Comparison of ENCODE assay signal across 1 cellular context in the genomic region with DNA sequence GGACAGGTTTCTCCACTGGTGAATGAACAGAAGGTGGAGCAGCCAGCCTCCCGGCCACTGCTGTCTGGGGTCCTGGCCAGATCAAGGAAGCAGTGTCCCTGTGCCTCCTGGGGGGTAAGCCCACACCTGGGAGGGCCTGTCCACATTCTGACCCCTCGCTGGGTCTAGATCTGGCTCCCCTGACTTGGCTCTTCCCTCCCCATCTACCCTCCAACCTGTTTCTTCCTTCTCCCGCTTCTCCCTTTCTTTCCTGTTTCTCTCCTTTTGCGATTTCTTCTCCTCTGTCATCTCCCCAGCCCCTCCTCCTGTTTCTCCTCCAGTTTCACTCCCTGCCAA.
TF ChIP-seq lines count a peak whose summit lies in the region.

No MANE protein-coding gene starts in this region.

TF ChIP-seq in WTC11, 78 proteins besides CTCF, POLR2A, EP300 and RAD21 (continued from another document):
- TF ChIP-seq, protein P1, sequence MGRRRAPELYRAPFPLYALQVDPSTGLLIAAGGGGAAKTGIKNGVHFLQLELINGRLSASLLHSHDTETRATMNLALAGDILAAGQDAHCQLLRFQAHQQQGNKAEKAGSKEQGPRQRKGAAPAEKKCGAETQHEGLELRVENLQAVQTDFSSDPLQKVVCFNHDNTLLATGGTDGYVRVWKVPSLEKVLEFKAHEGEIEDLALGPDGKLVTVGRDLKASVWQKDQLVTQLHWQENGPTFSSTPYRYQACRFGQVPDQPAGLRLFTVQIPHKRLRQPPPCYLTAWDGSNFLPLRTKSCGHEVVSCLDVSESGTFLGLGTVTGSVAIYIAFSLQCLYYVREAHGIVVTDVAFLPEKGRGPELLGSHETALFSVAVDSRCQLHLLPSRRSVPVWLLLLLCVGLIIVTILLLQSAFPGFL (CRISPR knock-in tag; IDR thresholded peaks at IDR 0.05; ENCODE audit: borderline replicate concordance) = no peak
- no peak for TF ChIP-seq ZNF232 (CRISPR knock-in tag; IDR thresholded peaks at IDR 0.05)
- no peak for TF ChIP-seq ZNF219 (CRISPR knock-in tag; IDR thresholded peaks at IDR 0.05; ENCODE audit: borderline replicate concordance)
- no peak for TF ChIP-seq OVOL2 (CRISPR knock-in tag; IDR thresholded peaks at IDR 0.05; ENCODE audit: borderline replicate concordance)
- TF ChIP-seq, protein P2, sequence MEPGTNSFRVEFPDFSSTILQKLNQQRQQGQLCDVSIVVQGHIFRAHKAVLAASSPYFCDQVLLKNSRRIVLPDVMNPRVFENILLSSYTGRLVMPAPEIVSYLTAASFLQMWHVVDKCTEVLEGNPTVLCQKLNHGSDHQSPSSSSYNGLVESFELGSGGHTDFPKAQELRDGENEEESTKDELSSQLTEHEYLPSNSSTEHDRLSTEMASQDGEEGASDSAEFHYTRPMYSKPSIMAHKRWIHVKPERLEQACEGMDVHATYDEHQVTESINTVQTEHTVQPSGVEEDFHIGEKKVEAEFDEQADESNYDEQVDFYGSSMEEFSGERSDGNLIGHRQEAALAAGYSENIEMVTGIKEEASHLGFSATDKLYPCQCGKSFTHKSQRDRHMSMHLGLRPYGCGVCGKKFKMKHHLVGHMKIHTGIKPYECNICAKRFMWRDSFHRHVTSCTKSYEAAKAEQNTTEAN (CRISPR knock-in tag; IDR thresholded peaks at IDR 0.05) = no peak
- no peak for TF ChIP-seq PRRX2 (CRISPR knock-in tag; IDR thresholded peaks at IDR 0.05)
- no peak for TF ChIP-seq ZNF121 (CRISPR knock-in tag; IDR thresholded peaks at IDR 0.05)
